18 cellular contexts compared by ENCODE assay signal in genomic region chr10:124292911-124293640, GRCh38.
DNase-seq lines count a peak whose midpoint lies in the region; ATAC-seq lines count a peak whose summit lies in the region.
"Had no signal": no experiment of that assay in that cellular context is flagged by ENCODE, and none has a peak within 500 bp of the region (broad histone marks: within the 10 kb centered on the region; RNA-seq: fewer than 3 reads in every experiment).

No MANE protein-coding gene starts in this region.

- H3K36me3 ChIP-seq in MG63 = no peaks in the 10 kb centered on the region
- H3K36me3 ChIP-seq: tibial artery had no signal

- ATAC-seq in HG02642 (IDR thresholded peaks at IDR 0.05; ENCODE audit: poor library complexity, unreplicated experiment) = no peak
- ATAC-seq: activated CD4-positive, alpha-beta T cell treated with anti-CD3 and anti-CD28 coated beads for 36 hours; stimulated activated naive B cell treated with anti-CD40 and anti-IgM and Interleukin-4, amounts not matched to agents 10 μg/mL and 1 μg/mL and 100 μg/mL, for 72 hours had no signal

- no peaks in the 10 kb centered on the region for H3K27me3 ChIP-seq in MG63
- H3K27me3 ChIP-seq: tibial artery had no signal

- intact Hi-C loops in posterior vena cava (cut with DNase I) = no loop called here

- no peak overlapping the region for H3K4me3 ChIP-seq in MG63
- H3K4me3 ChIP-seq: tibial artery had no signal

- H3K9me3 ChIP-seq in MG63 = no peaks in the 10 kb centered on the region
- H3K9me3 ChIP-seq: tibial artery had no signal

- DNase-seq in EH (ENCODE audit: low read depth) (peak; percentile 44), MG63 (peak; percentile 21), fibroblast of gingiva (ENCODE audit: low read depth) (peak; percentile 83), posterior vena cava (ENCODE audit: low spot score) (peak; percentile 60), NCI-H1048 (lab: John Stamatoyannopoulos, UW) (no peak), AG08396 (ENCODE audit: low spot score) (no peak)
- DNase-seq: activated CD4-positive, alpha-beta T cell treated with anti-CD3 and anti-CD28 coated beads for 36 hours; DMS79; foreskin melanocyte; hypothalamus; Kasumi-1; NCI-H1105; NCI-H69; Right ventricle myocardium superior; stimulated activated CD4-positive, alpha-beta T cell treated with anti-CD3 and anti-CD28 coated beads, Interleukin-2, amount 100 ng/mL, for 24 hours; stimulated activated naive B cell treated with anti-CD40 and anti-IgM and Interleukin-4, amounts not matched to agents 10 μg/mL and 1 μg/mL and 100 μg/mL, for 72 hours had no signal

Comparison
In these comparisons a context has a peak if more than half of its experiments do, and no peak if none do; other contexts are left out.
1. DNase-seq: peak in EH (single experiment), MG63 (single experiment), fibroblast of gingiva (single experiment) and posterior vena cava (single experiment); none in NCI-H1048 (single experiment) and AG08396 (single experiment).